In genomic region chr4:81562093-81562492, GRCh38 we compare ENCODE assay signal across 9 cellular contexts.
DNase-seq lines count a peak whose midpoint lies in the region; ATAC-seq and TF ChIP-seq lines count a peak whose summit lies in the region.
"Had no signal": no experiment of that assay in that cellular context is flagged by ENCODE, and none has a peak within 500 bp of the region (broad histone marks: within the 10 kb centered on the region; RNA-seq: fewer than 3 reads in every experiment).

No MANE protein-coding gene starts in this region.

- H3K4me1 ChIP-seq in breast epithelium: peaks cover 0 to 5% of the 10 kb centered on the region in 2 donors
- H3K4me1 ChIP-seq in Peyer's patch: peaks cover 0 to 19% (median 7%) of the 10 kb centered on the region in 4 donors

- no peak overlapping the region for H3K4me3 ChIP-seq in breast epithelium
- no peak overlapping the region for H3K4me3 ChIP-seq in Peyer's patch

- H3K36me3 Mint-ChIP-seq in IgD-negative memory B cell (no peaks in the 10 kb centered on the region), memory B cell (peaks cover 3% of the 10 kb centered on the region)

- peak in 1 of 2 donors; percentile 71 for DNase-seq in memory B cell (ENCODE audit: low spot score in 2 of 2)
- no peak for DNase-seq in SK-N-DZ (ENCODE audit: low spot score)
- DNase-seq in breast epithelium (ENCODE audit: low spot score in 2 of 2): no peak
- DNase-seq in Peyer's patch: no peak
- DNase-seq in HuH-7 (ENCODE audit: low spot score): no peak
- DNase-seq: PC-3 had no signal

- TF ChIP-seq POLR2A in breast epithelium (IDR thresholded peaks at IDR 0.05): no peak
- no peak for TF ChIP-seq POLR2A in Peyer's patch (IDR thresholded peaks at IDR 0.05)

- H3K9me3 Mint-ChIP-seq in IgD-negative memory B cell: no peaks in the 10 kb centered on the region
- peaks cover 2% of the 10 kb centered on the region for H3K9me3 Mint-ChIP-seq in memory B cell

- no peaks in the 10 kb centered on the region for H3K27me3 ChIP-seq in breast epithelium
- H3K27me3 ChIP-seq in Peyer's patch: no peaks in the 10 kb centered on the region

- H3K9me3 ChIP-seq in breast epithelium (no peaks in the 10 kb centered on the region), Peyer's patch (no peaks in the 10 kb centered on the region)

- H3K27ac ChIP-seq in breast epithelium (no peak overlapping the region), Peyer's patch (peak overlapping the region in 2 of 4 donors; percentile 11 to 59)

- intact Hi-C loops in breast epithelium (cut with DNase I; ENCODE audit: low total_unique reads): no loop called here

- ATAC-seq in GM18867 (IDR thresholded peaks at IDR 0.05; ENCODE audit: unreplicated experiment): peak; percentile 93
- peak; percentile 94 for ATAC-seq in GM21825 (IDR thresholded peaks at IDR 0.05; ENCODE audit: unreplicated experiment)
- peak; percentile 95 for ATAC-seq in memory B cell (ENCODE audit: low read depth)
- ATAC-seq: PC-3 had no signal

- no peaks in the 10 kb centered on the region for H3K27me3 Mint-ChIP-seq in IgD-negative memory B cell
- no peaks in the 10 kb centered on the region for H3K27me3 Mint-ChIP-seq in memory B cell

- H3K27ac Mint-ChIP-seq in IgD-negative memory B cell (peak overlapping the region; percentile 83 to 97 (median 96)), memory B cell (peak overlapping the region; percentile 99)

- H3K4me3 Mint-ChIP-seq in IgD-negative memory B cell (peak overlapping the region in 3 of 4 donors; percentile 59 to 80 (median 71)), memory B cell (peak overlapping the region; percentile 37)

- TF ChIP-seq CTCF in breast epithelium (IDR thresholded peaks at IDR 0.05) (no peak), Peyer's patch (IDR thresholded peaks at IDR 0.05) (no peak)

- H3K4me1 Mint-ChIP-seq in IgD-negative memory B cell (peaks cover 37 to 52% (median 40%) of the 10 kb centered on the region in 3 donors), memory B cell (peaks cover 35% of the 10 kb centered on the region)

- H3K36me3 ChIP-seq in breast epithelium (no peaks in the 10 kb centered on the region), Peyer's patch (no peaks in the 10 kb centered on the region)
